ENCODE assay signal across 8 cellular contexts in genomic region chr20:37693203-37693602, GRCh38. TPM values are rescaled to one million over a fixed set of nuclear protein-coding genes. Genes with fewer than 3 reads are reported as not detected.
DNase-seq lines count a peak whose midpoint lies in the region; ATAC-seq, FAIRE-seq and TF ChIP-seq lines count a peak whose summit lies in the region.

No MANE protein-coding gene starts in this region.

- TF ChIP-seq RAD21 in K562 (CRISPR knock-in tag; conservative IDR thresholded peaks at IDR 0.05 in 1 of 2, IDR thresholded peaks at IDR 0.05 in 1 of 2): no peak

- TF ChIP-seq CTCF in AG04449 (IDR thresholded peaks at IDR 0.05; ENCODE audit: insufficient read depth, low read length, missing control alignments) (no peak), HL-60 (IDR thresholded peaks at IDR 0.05; ENCODE audit: insufficient read depth, low read length) (no peak), K562 (IDR thresholded peaks at IDR 0.05 in 2 of 3, conservative IDR thresholded peaks at IDR 0.05 in 1 of 3; ENCODE audit: insufficient read depth in 2 of 3, low read depth in 1 of 3, low read length in 3 of 3) (no peak)

- H3K36me3 ChIP-seq in K562 (ENCODE audit: control insufficient read depth, insufficient read depth, low read length) (no peaks in the 10 kb centered on the region), muscle layer of duodenum (ENCODE audit: control insufficient read depth in 1 of 2, insufficient read depth in 2 of 2, low read length in 2 of 2) (no peaks in the 10 kb centered on the region)

- H2AFZ ChIP-seq in K562 (ENCODE audit: low read depth, low read length): peak overlapping the region; percentile 85

- POLR2A ChIA-PET in AG04449 (lab: Yijun Ruan, JAX): interaction anchor here (0.7 kb wide), 1 partner anchor 827 kb away, joined by 3 read pairs; no protein-coding TSS in a partner anchor
- POLR2A ChIA-PET in K562 (lab: Yijun Ruan, JAX): no interaction called here

- TF ChIP-seq POLR2A in K562 (conservative IDR thresholded peaks at IDR 0.05): no peak

- no peak for FAIRE-seq in K562 (lab: Jason Lieb, UNC)

- peaks cover 20% of the 10 kb centered on the region for H3K79me2 ChIP-seq in K562 (ENCODE audit: control insufficient read depth, insufficient read depth, low read length)

- H3K4me3 ChIP-seq in AG04449 (ENCODE audit: low read depth, low read length): peak overlapping the region; percentile 59
- peak overlapping the region; percentile 64 for H3K4me3 ChIP-seq in HL-60 (replicated peaks; ENCODE audit: insufficient read depth, low read length)
- H3K4me3 ChIP-seq in K562: peak overlapping the region; percentile 80
- peak overlapping the region; percentile 96 to 97 for H3K4me3 ChIP-seq in muscle layer of duodenum (ENCODE audit: low read depth in 1 of 2, low read length in 2 of 2)

- no peaks in the 10 kb centered on the region for H4K20me1 ChIP-seq in K562 (replicated peaks; ENCODE audit: control insufficient read depth, insufficient read depth, low read length)

- no peaks in the 10 kb centered on the region for H3K27me3 ChIP-seq in HL-60 (ENCODE audit: insufficient read depth, poor library complexity, severe bottlenecking)
- H3K27me3 ChIP-seq in K562 (ENCODE audit: control insufficient read depth in 2 of 2, insufficient read depth in 2 of 2, low read length in 2 of 2): peaks cover 0 to 8% of the 10 kb centered on the region in 2 experiments; a peak in 2 of 5 replicates
- no peaks in the 10 kb centered on the region for H3K27me3 ChIP-seq in muscle layer of duodenum (ENCODE audit: low read depth, low read length)

- ATAC-seq in K562 (no peak), left colon (no peak)

- no peak for TF ChIP-seq EP300 in K562 (IDR thresholded peaks at IDR 0.05; ENCODE audit: low read length)

- BruUV-seq in K562 (replicated peaks; lab: Mats Ljungman, UMichigan): no TSS peak

- in situ Hi-C loops in K562 (cut with MboI): no loop called here

- H3K4me2 ChIP-seq in K562 (ENCODE audit: insufficient read depth, low read length): peak overlapping the region; percentile 72

- intact Hi-C loops in K562 (cut with micrococcal nuclease): no loop called here
- intact Hi-C loops in left colon (cut with DNase I, micrococcal nuclease): no loop called here

- H3K27ac ChIP-seq in HL-60 (replicated peaks) (no peak overlapping the region), K562 (ENCODE audit: extremely low read depth, low read depth, low read length) (no peak overlapping the region), muscle layer of duodenum (ENCODE audit: low read length) (no peak overlapping the region)

- no peak for DNase-seq in AG04449 (ENCODE audit: low read depth, low spot score)
- no peak for DNase-seq in HL-60 (ENCODE audit: low read depth in 1 of 2, low spot score in 1 of 2)
- no peak for DNase-seq in K562 (ENCODE audit: extremely low read depth in 1 of 4, low spot score in 3 of 4)
- no peak for DNase-seq in CD1c-positive myeloid dendritic cell (ENCODE audit: extremely low spot score)
- DNase-seq in kidney tubule cell (ENCODE audit: low spot score): no peak
- DNase-seq in cerebellar cortex (ENCODE audit: low spot score): no peak
- DNase-seq in left colon: no peak

- H3K4me1 ChIP-seq in K562 (replicated peaks in 1 of 2; ENCODE audit: control insufficient read depth in 2 of 2, insufficient read depth in 2 of 2, low read length in 2 of 2): peaks cover 2 to 4% of the 10 kb centered on the region in 2 experiments; a peak in 1 of 5 replicates
- H3K4me1 ChIP-seq in muscle layer of duodenum (ENCODE audit: control insufficient read depth in 1 of 2, insufficient read depth in 2 of 2, low read length in 2 of 2): peaks cover 6 to 15% of the 10 kb centered on the region in 2 donors

- H3K9me3 ChIP-seq in K562 (replicated peaks; ENCODE audit: control insufficient read depth, insufficient read depth, low read depth, low read length) (no peaks in the 10 kb centered on the region), muscle layer of duodenum (ENCODE audit: control insufficient read depth in 1 of 2, low read length in 2 of 2) (no peaks in the 10 kb centered on the region)

- 4% methylated on average over 2 of the region's 2 CpGs for WGBS in K562 (ENCODE audit: insufficient coverage, low coverage, missing lambda C conversion rate)

- no peak overlapping the region for H3K9ac ChIP-seq in K562 (ENCODE audit: insufficient read depth in 1 of 2, low read depth in 2 of 2, low read length in 2 of 2)

- CTCF ChIA-PET in AG04449 (lab: Yijun Ruan, JAX) (no interaction called here), K562 (lab: Yijun Ruan, JAX; ENCODE audit: low intra/inter-chr PET ratio) (no interaction called here)

- no peaks in the 10 kb centered on the region for H3K9me1 ChIP-seq in K562 (ENCODE audit: control insufficient read depth, insufficient read depth, low read length)

TF ChIP-seq in K562, 482 proteins besides CTCF, POLR2A, EP300 and RAD21:
- TF ChIP-seq, protein P1, sequence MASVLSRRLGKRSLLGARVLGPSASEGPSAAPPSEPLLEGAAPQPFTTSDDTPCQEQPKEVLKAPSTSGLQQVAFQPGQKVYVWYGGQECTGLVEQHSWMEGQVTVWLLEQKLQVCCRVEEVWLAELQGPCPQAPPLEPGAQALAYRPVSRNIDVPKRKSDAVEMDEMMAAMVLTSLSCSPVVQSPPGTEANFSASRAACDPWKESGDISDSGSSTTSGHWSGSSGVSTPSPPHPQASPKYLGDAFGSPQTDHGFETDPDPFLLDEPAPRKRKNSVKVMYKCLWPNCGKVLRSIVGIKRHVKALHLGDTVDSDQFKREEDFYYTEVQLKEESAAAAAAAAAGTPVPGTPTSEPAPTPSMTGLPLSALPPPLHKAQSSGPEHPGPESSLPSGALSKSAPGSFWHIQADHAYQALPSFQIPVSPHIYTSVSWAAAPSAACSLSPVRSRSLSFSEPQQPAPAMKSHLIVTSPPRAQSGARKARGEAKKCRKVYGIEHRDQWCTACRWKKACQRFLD (CRISPR knock-in tag; IDR thresholded peaks at IDR 0.05): 0 out of 2 replicates have a peak, but pooled peaks have one; percentile 26
- TF ChIP-seq ZNF696 (CRISPR knock-in tag; conservative IDR thresholded peaks at IDR 0.05): no peak
TF ChIP-seq in K562: peak in this region for 1.

RNA-seq across cellular contexts. Expression of gene CTNNBL1, which starts 0.6 kb away (rescaled TPM):
- 16.7 and 18.9 TPM in 2 replicates for total RNA-seq in K562 (2011; cell fraction: chromatin; rRNA removed; ENCODE audit: low replicate concordance)
- 11.3 and 14.2 TPM in 2 replicates for total RNA-seq in K562 (2011; cell fraction: nucleolus; rRNA removed)
- total RNA-seq in K562 (2011; cell fraction: nucleoplasm; rRNA removed): 13.0 and 15.7 TPM in 2 replicates
- total RNA-seq in K562 (2014; rRNA removed) (32.4 and 35.4 TPM in 2 replicates), K562 (2014; rRNA removed; fragmentation: Illumina TruSeq; extraction: Trizol) (39.5 TPM in 2 replicates), K562 (2015; rRNA removed; fragmentation: Illumina TruSeq; extraction: Trizol) (39.9 and 47.1 TPM in 2 replicates), K562 (2021) (48.6 and 55.1 TPM in 2 replicates), left colon (10 to 100 TPM; 35.0 to 37.6 TPM)
- polyA plus RNA-seq in K562 (2011; rRNA removed) (27.6 and 33.9 TPM in 2 replicates), K562 (2014; fragmentation: Illumina TruSeq; extraction: Trizol) (44.2 and 51.7 TPM in 2 replicates), K562 (2014; fragmentation: Nextera tagmentation; extraction: Ambion mirVana) (10 to 100 TPM; 43.6 to 85.6 TPM), K562 (2014; rRNA removed) (48.0 and 52.1 TPM in 2 replicates)
- 21.9 and 24.6 TPM in 2 replicates for polyA plus RNA-seq in K562 (2011; cell fraction: cytosol; rRNA removed)
- polyA plus RNA-seq in K562 (2011; cell fraction: nucleus; rRNA removed): 16.0 and 18.0 TPM in 2 replicates
- polyA plus RNA-seq in K562 (2012): 44.1 and 57.9 TPM in 2 replicates
- 36.7 and 41.5 TPM in 2 replicates for polyA minus RNA-seq in K562 (2011; rRNA and poly(A)+ RNA removed)
- 21.9 and 23.6 TPM in 2 replicates for polyA minus RNA-seq in K562 (2011; cell fraction: cytosol; rRNA and poly(A)+ RNA removed)
- polyA minus RNA-seq in K562 (2011; cell fraction: nucleus; rRNA and poly(A)+ RNA removed): 12.4 and 19.3 TPM in 2 replicates
